ENCODE assay signal across 1 cellular context in the genomic region with DNA sequence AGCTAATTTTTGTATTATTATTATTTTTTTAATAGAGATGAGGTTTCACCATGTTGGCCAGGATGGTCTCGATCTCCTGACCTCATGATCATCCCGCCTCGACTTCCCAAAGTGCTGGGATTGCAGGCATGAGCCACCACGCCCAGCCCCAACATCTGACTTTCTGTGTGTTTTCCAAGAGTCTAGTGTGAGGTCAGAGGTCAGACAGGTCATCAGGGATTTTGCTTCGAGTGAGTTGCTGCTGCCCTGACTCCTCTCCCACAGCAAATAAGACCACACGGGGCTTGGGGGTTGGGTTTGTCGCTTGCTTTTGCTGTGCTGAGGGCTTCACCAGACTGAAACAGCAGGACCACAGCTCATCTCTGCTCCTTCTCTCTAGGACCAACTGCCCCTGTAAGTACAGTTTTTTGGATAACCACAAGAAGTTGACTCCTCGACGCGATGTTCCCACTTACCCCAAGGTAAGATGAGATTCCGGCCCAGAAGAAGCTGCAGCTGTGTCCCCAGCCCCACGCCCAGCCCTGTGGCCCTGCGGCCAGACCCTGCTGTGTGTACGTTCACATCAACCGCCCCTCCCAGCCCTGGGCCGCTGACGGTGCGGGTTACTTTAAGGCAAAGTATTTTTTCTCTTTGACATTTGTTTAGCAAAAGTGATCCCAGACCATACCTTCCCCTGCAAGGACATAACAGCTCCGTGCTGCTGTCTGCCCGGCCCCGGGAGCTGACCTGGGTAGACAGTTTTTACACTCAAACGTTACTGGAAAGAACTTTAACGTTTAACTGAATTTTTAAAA.
TF ChIP-seq lines count a peak whose summit lies in the region.

No MANE protein-coding gene starts in this region.

TF ChIP-seq in HepG2, 621 proteins besides CTCF, POLR2A, EP300 and RAD21 (continued from another document):
- TF ChIP-seq TRAFD1 (CRISPR knock-in tag; IDR thresholded peaks at IDR 0.05; ENCODE audit: borderline replicate concordance) (no peak), PBX3 (CRISPR knock-in tag; IDR thresholded peaks at IDR 0.05; ENCODE audit: borderline replicate concordance) (no peak), ZNF687 (CRISPR knock-in tag; IDR thresholded peaks at IDR 0.05) (peak; percentile 37; the same call in 1 of the 2 replicates)
